ENCODE assay signal across 1 cellular context in genomic region chr3:17014734-17015133, GRCh38.
TF ChIP-seq lines count a peak whose summit lies in the region.

No MANE protein-coding gene starts in this region.

TF ChIP-seq in HepG2, 621 proteins besides CTCF, POLR2A, EP300 and RAD21 (continued from another document):
- TF ChIP-seq ZBTB39 (CRISPR knock-in tag; IDR thresholded peaks at IDR 0.05) (no peak), SCMH1 (CRISPR knock-in tag; IDR thresholded peaks at IDR 0.05; ENCODE audit: borderline replicate concordance) (no peak), ZNF17 (CRISPR knock-in tag; IDR thresholded peaks at IDR 0.05) (no peak), ZNF232 (CRISPR knock-in tag; IDR thresholded peaks at IDR 0.05; ENCODE audit: borderline replicate concordance) (no peak), PRPF4 (IDR thresholded peaks at IDR 0.05; ENCODE audit: low read depth, low read length, poor library complexity, severe bottlenecking) (no peak), ZNF644 (CRISPR knock-in tag; IDR thresholded peaks at IDR 0.05; ENCODE audit: low read depth) (no peak), ZXDC (CRISPR knock-in tag; IDR thresholded peaks at IDR 0.05) (no peak), ZNF124 (CRISPR knock-in tag; IDR thresholded peaks at IDR 0.05) (no peak), CCDC6 (CRISPR knock-in tag; IDR thresholded peaks at IDR 0.05) (no peak), ZNF296 (CRISPR knock-in tag; conservative IDR thresholded peaks at IDR 0.05) (no peak), ZMYM4 (CRISPR knock-in tag; IDR thresholded peaks at IDR 0.05) (no peak), ZFP36L1 (CRISPR knock-in tag; IDR thresholded peaks at IDR 0.05) (no peak), ESRRA (CRISPR knock-in tag; IDR thresholded peaks at IDR 0.05; ENCODE audit: low read depth) (no peak), ZNF850 (CRISPR knock-in tag; conservative IDR thresholded peaks at IDR 0.05) (no peak)
- TF ChIP-seq, protein P1, sequence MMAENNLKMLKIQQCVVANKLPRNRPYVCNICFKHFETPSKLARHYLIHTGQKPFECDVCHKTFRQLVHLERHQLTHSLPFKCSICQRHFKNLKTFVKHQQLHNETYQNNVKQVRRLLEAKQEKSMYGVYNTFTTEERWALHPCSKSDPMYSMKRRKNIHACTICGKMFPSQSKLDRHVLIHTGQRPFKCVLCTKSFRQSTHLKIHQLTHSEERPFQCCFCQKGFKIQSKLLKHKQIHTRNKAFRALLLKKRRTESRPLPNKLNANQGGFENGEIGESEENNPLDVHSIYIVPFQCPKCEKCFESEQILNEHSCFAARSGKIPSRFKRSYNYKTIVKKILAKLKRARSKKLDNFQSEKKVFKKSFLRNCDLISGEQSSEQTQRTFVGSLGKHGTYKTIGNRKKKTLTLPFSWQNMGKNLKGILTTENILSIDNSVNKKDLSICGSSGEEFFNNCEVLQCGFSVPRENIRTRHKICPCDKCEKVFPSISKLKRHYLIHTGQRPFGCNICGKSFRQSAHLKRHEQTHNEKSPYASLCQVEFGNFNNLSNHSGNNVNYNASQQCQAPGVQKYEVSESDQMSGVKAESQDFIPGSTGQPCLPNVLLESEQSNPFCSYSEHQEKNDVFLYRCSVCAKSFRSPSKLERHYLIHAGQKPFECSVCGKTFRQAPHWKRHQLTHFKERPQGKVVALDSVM (CRISPR knock-in tag; IDR thresholded peaks at IDR 0.05) = no peak
- TF ChIP-seq, protein P2, sequence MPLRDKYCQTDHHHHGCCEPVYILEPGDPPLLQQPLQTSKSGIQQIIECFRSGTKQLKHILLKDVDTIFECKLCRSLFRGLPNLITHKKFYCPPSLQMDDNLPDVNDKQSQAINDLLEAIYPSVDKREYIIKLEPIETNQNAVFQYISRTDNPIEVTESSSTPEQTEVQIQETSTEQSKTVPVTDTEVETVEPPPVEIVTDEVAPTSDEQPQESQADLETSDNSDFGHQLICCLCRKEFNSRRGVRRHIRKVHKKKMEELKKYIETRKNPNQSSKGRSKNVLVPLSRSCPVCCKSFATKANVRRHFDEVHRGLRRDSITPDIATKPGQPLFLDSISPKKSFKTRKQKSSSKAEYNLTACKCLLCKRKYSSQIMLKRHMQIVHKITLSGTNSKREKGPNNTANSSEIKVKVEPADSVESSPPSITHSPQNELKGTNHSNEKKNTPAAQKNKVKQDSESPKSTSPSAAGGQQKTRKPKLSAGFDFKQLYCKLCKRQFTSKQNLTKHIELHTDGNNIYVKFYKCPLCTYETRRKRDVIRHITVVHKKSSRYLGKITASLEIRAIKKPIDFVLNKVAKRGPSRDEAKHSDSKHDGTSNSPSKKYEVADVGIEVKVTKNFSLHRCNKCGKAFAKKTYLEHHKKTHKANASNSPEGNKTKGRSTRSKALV (CRISPR knock-in tag; IDR thresholded peaks at IDR 0.05) = no peak
